Comparison of ENCODE assay signal across 9 cellular contexts in the genomic region with DNA sequence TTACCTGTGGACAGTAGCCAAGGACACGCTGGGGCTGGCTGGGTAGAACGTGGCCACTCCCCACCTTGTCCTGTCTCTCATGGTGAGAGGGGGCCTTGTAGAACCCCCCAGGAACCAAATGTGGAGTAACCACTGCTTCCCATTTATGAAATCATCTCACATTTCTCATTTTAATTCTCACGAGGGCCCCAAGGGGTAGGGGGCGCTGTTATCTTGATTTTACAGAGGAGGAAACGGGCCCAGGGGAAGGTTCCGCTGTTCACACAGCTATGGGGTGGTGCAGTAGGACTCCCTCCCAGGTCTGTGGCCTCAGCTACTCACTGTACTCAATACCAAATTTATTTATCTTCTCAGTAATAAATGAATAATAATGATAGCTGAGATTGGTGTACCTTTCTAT. TPM values are rescaled to one million over a fixed set of nuclear protein-coding genes. Genes with fewer than 3 reads are reported as not detected.
DNase-seq lines count a peak whose midpoint lies in the region; ATAC-seq and TF ChIP-seq lines count a peak whose summit lies in the region.
"Had no signal": no experiment of that assay in that cellular context is flagged by ENCODE, and none has a peak within 500 bp of the region (broad histone marks: within the 10 kb centered on the region; RNA-seq: fewer than 3 reads in every experiment).

No MANE protein-coding gene starts in this region.

- peaks cover 15% of the 10 kb centered on the region for H3K27me3 ChIP-seq in foreskin keratinocyte

- TF ChIP-seq CTCF in foreskin keratinocyte (conservative IDR thresholded peaks at IDR 0.05) (peak; percentile 46), omental fat pad (IDR thresholded peaks at IDR 0.05) (no peak)

- H3K4me1 ChIP-seq in foreskin keratinocyte: no peaks in the 10 kb centered on the region
- H3K4me1 ChIP-seq: parathyroid adenoma had no signal

- DNase-seq in GM03348 (ENCODE audit: low spot score) (peak; percentile 55), NOMO-1 (lab: John Stamatoyannopoulos, UW; ENCODE audit: unreplicated experiment in 2 of 2) (peak; percentile 50 to 55), activated T-cell treated with anti-CD3 and anti-CD28 coated beads for 1 hour (ENCODE audit: low read depth) (peak; percentile 77), foreskin keratinocyte (no peak), omental fat pad (ENCODE audit: low spot score) (no peak)
- DNase-seq in stimulated activated CD4-positive, alpha-beta T cell treated with anti-CD3 and anti-CD28 coated beads, Interleukin-15, amount 100 ng/mL, for 24 hours: peak; percentile 83

- no peak for ATAC-seq in foreskin keratinocyte
- no peak for ATAC-seq in HG03342 (IDR thresholded peaks at IDR 0.05; ENCODE audit: unreplicated experiment)
- no peak for ATAC-seq in omental fat pad (ENCODE audit: low FRiP score)
- no peak for ATAC-seq in GM21390 (IDR thresholded peaks at IDR 0.05; ENCODE audit: unreplicated experiment)

- H3K27ac ChIP-seq in foreskin keratinocyte: no peak overlapping the region
- H3K27ac ChIP-seq: parathyroid adenoma had no signal

RNA-seq across cellular contexts. Expression of a gene that starts 5.5 kb away (rescaled TPM):
- total RNA-seq in foreskin keratinocyte (0.42 and 0.48 TPM in 2 replicates), omental fat pad (10 to 100 TPM in 1 of 4 donors, 1 to 10 TPM in 2, under 1 TPM in 1; 0.63 to 17.2 (median 3.6) TPM)
- polyA plus RNA-seq in foreskin keratinocyte: 0.48 and 0.63 TPM in 2 replicates

RNA-seq across cellular contexts. Expression of a gene that starts 19.5 kb away (rescaled TPM):
- total RNA-seq in foreskin keratinocyte: 4.4 and 4.7 TPM in 2 replicates
- polyA plus RNA-seq in foreskin keratinocyte: 4.6 and 5.2 TPM in 2 replicates
- 1 to 10 TPM; 4.3 to 9.6 (median 4.8) TPM for total RNA-seq in omental fat pad

RNA-seq across cellular contexts. Expression of a gene that starts 25.9 kb away (rescaled TPM):
- total RNA-seq in foreskin keratinocyte (29.4 and 38.8 TPM in 2 replicates), omental fat pad (10 to 100 TPM; 14.9 to 32.6 (median 19.9) TPM)
- 30.5 and 41.4 TPM in 2 replicates for polyA plus RNA-seq in foreskin keratinocyte

Comparison
In these comparisons a context has a peak if more than half of its experiments do, and no peak if none do; other contexts are left out.
1. DNase-seq: peak in GM03348 (single experiment), NOMO-1 (2 of 2), activated T-cell treated with anti-CD3 and anti-CD28 coated beads for 1 hour (single experiment) and stimulated activated CD4-positive, alpha-beta T cell treated with anti-CD3 and anti-CD28 coated beads, Interleukin-15, amount 100 ng/mL, for 24 hours (single experiment); none in foreskin keratinocyte (0 of 2) and omental fat pad (single experiment).